ENCODE assay signal across 18 cellular contexts in the genomic region with DNA sequence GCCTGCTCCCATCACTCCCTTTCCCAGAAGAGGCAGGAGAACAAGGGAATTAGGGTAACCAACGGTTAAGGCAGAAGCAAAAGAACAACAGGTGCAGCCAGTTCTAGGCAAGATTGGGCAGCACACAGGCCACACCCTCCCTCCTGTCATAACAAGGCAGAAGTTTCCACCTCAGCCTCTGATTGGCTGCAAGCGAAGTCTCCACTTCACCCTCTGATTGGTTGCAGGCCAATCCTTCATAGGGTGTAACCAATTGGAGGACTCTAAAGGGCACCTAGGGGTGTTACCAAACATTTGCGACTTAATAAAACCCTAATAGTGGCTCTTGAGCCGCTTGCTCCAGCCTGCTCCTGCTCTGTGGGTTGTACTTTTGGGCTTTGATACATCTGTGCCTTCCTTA.
A peak's percentile ranks its signal among the peaks of the same experiment; 100 is the strongest.
DNase-seq lines count a peak whose midpoint lies in the region; FAIRE-seq and TF ChIP-seq lines count a peak whose summit lies in the region.
"Had no signal": no experiment of that assay in that cellular context is flagged by ENCODE, and none has a peak within 500 bp of the region (broad histone marks: within the 10 kb centered on the region; RNA-seq: fewer than 3 reads in every experiment).

No MANE protein-coding gene starts in this region.

- intact Hi-C loops in esophagus squamous epithelium (cut with DNase I): no loop called here

- TF ChIP-seq POLR2A in GM12892 (IDR thresholded peaks at IDR 0.05; ENCODE audit: low read depth, low read length) (no peak), esophagus squamous epithelium (IDR thresholded peaks at IDR 0.05) (no peak)

- DNase-seq in CD8-positive, alpha-beta memory T cell: no peak
- DNase-seq in GM12892 (ENCODE audit: insufficient read length): no peak
- DNase-seq in OCI-M1 (lab: John Stamatoyannopoulos, UW): peak; percentile 27
- DNase-seq in esophagus squamous epithelium (lab: John Stamatoyannopoulos, UW): no peak
- DNase-seq in activated CD8-positive, alpha-beta memory T cell treated with anti-CD3 and anti-CD28 coated beads, Interleukin-2, amount 50 U/mL, for 4 hours: no peak
- DNase-seq in LoVo (ENCODE audit: low spot score): no peak
- DNase-seq in middle frontal gyrus (ENCODE audit: extremely low spot score, low spot score): no peak
- no peak for DNase-seq in GM19240 (ENCODE audit: insufficient read length, low spot score)
- DNase-seq: AML-193; effector memory CD4-positive, alpha-beta T cell; MM.1S; NCI-H2081; NCI-H748 treated with DMSO at 0.1 percent for 48 hours had no signal

- no peaks in the 10 kb centered on the region for H3K27me3 ChIP-seq in CD8-positive, alpha-beta memory T cell (ENCODE audit: insufficient read depth, low read length, poor library complexity, severe bottlenecking)
- peaks cover 0 to 24% (median 0%) of the 10 kb centered on the region in 4 donors for H3K27me3 ChIP-seq in esophagus squamous epithelium

- no peaks in the 10 kb centered on the region for H3K36me3 Mint-ChIP-seq in CD8-positive, alpha-beta memory T cell
- H3K36me3 Mint-ChIP-seq: brain had no signal

- peak; percentile 51 for FAIRE-seq in GM12892 (lab: Jason Lieb, UNC)
- FAIRE-seq: D721Med, frontal cortex had no signal

- no peak for TF ChIP-seq CTCF in esophagus squamous epithelium (IDR thresholded peaks at IDR 0.05)

- no peak overlapping the region for H3K27ac Mint-ChIP-seq in CD8-positive, alpha-beta memory T cell
- H3K27ac Mint-ChIP-seq: brain, nephron had no signal

- H3K4me1 ChIP-seq in CD8-positive, alpha-beta memory T cell (ENCODE audit: insufficient read depth, low read length): no peaks in the 10 kb centered on the region
- peaks cover 8 to 40% (median 14%) of the 10 kb centered on the region in 3 donors for H3K4me1 ChIP-seq in esophagus squamous epithelium

- peak overlapping the region; percentile 51 for H3K27ac ChIP-seq in CD8-positive, alpha-beta memory T cell (ENCODE audit: low read depth, low read length)
- H3K27ac ChIP-seq in esophagus squamous epithelium: peak overlapping the region in 3 of 4 donors; percentile 54 to 71 (median 68)
- H3K27ac ChIP-seq: GM23248 had no signal

- H3K4me3 ChIP-seq in CD8-positive, alpha-beta memory T cell (ENCODE audit: low read length): no peak overlapping the region
- H3K4me3 ChIP-seq in esophagus squamous epithelium: no peak overlapping the region
- H3K4me3 ChIP-seq: GM23248 had no signal

- H3K4me3 Mint-ChIP-seq in CD8-positive, alpha-beta memory T cell: no peak overlapping the region
- H3K4me3 Mint-ChIP-seq: brain, nephron had no signal

- CTCF ChIA-PET in CD8-positive, alpha-beta memory T cell (lab: Charles Lee): no interaction called here

- H3K27me3 Mint-ChIP-seq in CD8-positive, alpha-beta memory T cell: peaks cover 0 to 6% of the 10 kb centered on the region in 2 donors

- WGBS in esophagus squamous epithelium, 2 donors: 83 to 88% methylated on average over 3 to 4 of the region's 4 CpGs

- no peaks in the 10 kb centered on the region for H3K4me1 Mint-ChIP-seq in CD8-positive, alpha-beta memory T cell

- no peaks in the 10 kb centered on the region for H3K9me3 ChIP-seq in CD8-positive, alpha-beta memory T cell (ENCODE audit: low read length)
- H3K9me3 ChIP-seq in esophagus squamous epithelium: no peaks in the 10 kb centered on the region

- no peaks in the 10 kb centered on the region for H3K9me3 Mint-ChIP-seq in CD8-positive, alpha-beta memory T cell
- H3K9me3 Mint-ChIP-seq: brain, nephron had no signal

- POLR2A ChIA-PET in CD8-positive, alpha-beta memory T cell (lab: Charles Lee): no interaction called here

- H3K36me3 ChIP-seq in CD8-positive, alpha-beta memory T cell (ENCODE audit: insufficient read depth, low read length): no peaks in the 10 kb centered on the region
- H3K36me3 ChIP-seq in esophagus squamous epithelium: no peaks in the 10 kb centered on the region
